Comparison of ENCODE assay signal across 8 cellular contexts in genomic region chrX:107628662-107629532, GRCh38. TPM values are rescaled to one million over a fixed set of nuclear protein-coding genes. Genes with fewer than 3 reads are reported as not detected.
DNase-seq lines count a peak whose midpoint lies in the region; ATAC-seq and TF ChIP-seq lines count a peak whose summit lies in the region.

No MANE protein-coding gene starts in this region.

- peak overlapping the region; percentile 92 for H3K4me3 Mint-ChIP-seq in natural killer cell treated with Interleukin-12 subunit alpha and Interleukin-12 subunit beta and Interleukin-15 and Interleukin-18, amount 100 ng/mL, for 72 hours

- CTCF ChIA-PET in AG04449 (lab: Yijun Ruan, JAX): interaction anchor here (0.7 to 7.0 kb wide), 6 partner anchors 13 to 88 kb away, joined by 3 to 62 read pairs (median 4); no protein-coding TSS in a partner anchor

- ATAC-seq in GM18861 (IDR thresholded peaks at IDR 0.05; ENCODE audit: unreplicated experiment): peak; percentile 17
- ATAC-seq in HG03066 (IDR thresholded peaks at IDR 0.05; ENCODE audit: low read depth, unreplicated experiment): peak; percentile 48
- peak; percentile 37 to 71 for ATAC-seq in natural killer cell treated with Interleukin-12 subunit alpha and Interleukin-12 subunit beta and Interleukin-15 and Interleukin-18, amount 100 ng/mL, for 72 hours

- no peak for TF ChIP-seq EP300 in stomach (IDR thresholded peaks at IDR 0.05)

- H3K4me3 ChIP-seq in AG04449 (ENCODE audit: low read depth, low read length) (peak overlapping the region; percentile 75), esophagus squamous epithelium (peak overlapping the region; percentile 46 to 73 (median 61)), stomach (peak overlapping the region; percentile 51 to 63 (median 58))

- no peaks in the 10 kb centered on the region for H3K36me3 Mint-ChIP-seq in natural killer cell treated with Interleukin-12 subunit alpha and Interleukin-12 subunit beta and Interleukin-15 and Interleukin-18, amount 100 ng/mL, for 72 hours

- TF ChIP-seq POLR2A in esophagus squamous epithelium (IDR thresholded peaks at IDR 0.05) (no peak), stomach (IDR thresholded peaks at IDR 0.05) (no peak)

- DNase-seq in AG04449 (ENCODE audit: low read depth, low spot score) (no peak), NCI-H748 treated with DMSO at 0.1 percent for 48 hours (lab: John Stamatoyannopoulos, UW) (peak; percentile 46), activated T-cell treated with anti-CD3 and anti-CD28 coated beads for 4 hours (peak; percentile 13), esophagus squamous epithelium (lab: John Stamatoyannopoulos, UW) (no peak), stomach (no peak)
- peak; percentile 62 for DNase-seq in natural killer cell treated with Interleukin-12 subunit alpha and Interleukin-12 subunit beta and Interleukin-15 and Interleukin-18, amount 100 ng/mL, for 72 hours (ENCODE audit: low spot score)

- peaks cover 20 to 23% of the 10 kb centered on the region in 2 donors for H3K4me1 Mint-ChIP-seq in natural killer cell treated with Interleukin-12 subunit alpha and Interleukin-12 subunit beta and Interleukin-15 and Interleukin-18, amount 100 ng/mL, for 72 hours (ENCODE audit: low read depth in 2 of 2)

- H3K27ac ChIP-seq in esophagus squamous epithelium: peak overlapping the region; percentile 71 to 87 (median 82)
- H3K27ac ChIP-seq in stomach: peak overlapping the region; percentile 56 to 87 (median 87)

- H3K36me3 ChIP-seq in esophagus squamous epithelium (no peaks in the 10 kb centered on the region), stomach (no peaks in the 10 kb centered on the region)

- H3K9me3 ChIP-seq in esophagus squamous epithelium (no peaks in the 10 kb centered on the region), stomach (no peaks in the 10 kb centered on the region)

- H3K27me3 ChIP-seq in esophagus squamous epithelium (no peaks in the 10 kb centered on the region), stomach (no peaks in the 10 kb centered on the region)

- no peaks in the 10 kb centered on the region for H3K9me3 Mint-ChIP-seq in natural killer cell treated with Interleukin-12 subunit alpha and Interleukin-12 subunit beta and Interleukin-15 and Interleukin-18, amount 100 ng/mL, for 72 hours

- 1 to 48% methylated on average over 11 to 17 of the region's 28 CpGs for WGBS in esophagus squamous epithelium, 2 donors
- WGBS in stomach, 5 donors: 0 to 43% (median 2%) methylated on average over 26 to 28 of the region's 28 CpGs

- POLR2A ChIA-PET in AG04449 (lab: Yijun Ruan, JAX): interaction anchor here (0.8 to 2.5 kb wide), 5 partner anchors 18 to 88 kb away, joined by 3 to 12 read pairs (median 6); no protein-coding TSS in a partner anchor

- H3K27ac Mint-ChIP-seq in natural killer cell treated with Interleukin-12 subunit alpha and Interleukin-12 subunit beta and Interleukin-15 and Interleukin-18, amount 100 ng/mL, for 72 hours: peak overlapping the region; percentile 73 to 79

- peaks cover 0 to 27% (median 0%) of the 10 kb centered on the region in 3 donors for H3K4me1 ChIP-seq in esophagus squamous epithelium
- peaks cover 0 to 25% (median 6%) of the 10 kb centered on the region in 4 donors for H3K4me1 ChIP-seq in stomach

- peaks cover 0 to 15% of the 10 kb centered on the region in 2 donors for H3K27me3 Mint-ChIP-seq in natural killer cell treated with Interleukin-12 subunit alpha and Interleukin-12 subunit beta and Interleukin-15 and Interleukin-18, amount 100 ng/mL, for 72 hours

- TF ChIP-seq CTCF in AG04449 (IDR thresholded peaks at IDR 0.05; ENCODE audit: insufficient read depth, low read length, missing control alignments) (no peak), esophagus squamous epithelium (IDR thresholded peaks at IDR 0.05) (no peak), stomach (IDR thresholded peaks at IDR 0.05) (no peak)

- intact Hi-C loops in esophagus squamous epithelium (cut with DNase I): no loop called here
- intact Hi-C loops in stomach (cut with DNase I; ENCODE audit: low total_unique reads): no loop called here

RNA-seq across cellular contexts. Expression of gene PRPS1, which starts 0.6 kb away (rescaled TPM):
- total RNA-seq in esophagus squamous epithelium (10 to 100 TPM in 3 of 4 donors, 1 to 10 TPM in 1; 9.1 to 18.1 (median 16.5) TPM), stomach (10 to 100 TPM in 4 of 5 donors, 1 to 10 TPM in 1; 1.2 to 46.4 (median 20.4) TPM)
- 100 to 1,000 TPM in 1 of 2 donors, 10 to 100 TPM in 1; 59.2 to 104 TPM for total RNA-seq in natural killer cell treated with Interleukin-12 subunit alpha and Interleukin-12 subunit beta and Interleukin-15 and Interleukin-18, amount 100 ng/mL, for 72 hours
- 10 to 100 TPM; 10.3 to 19.9 (median 18.6) TPM for polyA plus RNA-seq in stomach

Comparison
In these comparisons a context has a peak if more than half of its experiments do, and no peak if none do; other contexts are left out.
1. DNase-seq: peak in NCI-H748 treated with DMSO at 0.1 percent for 48 hours (single experiment), activated T-cell treated with anti-CD3 and anti-CD28 coated beads for 4 hours (single experiment) and natural killer cell treated with Interleukin-12 subunit alpha and Interleukin-12 subunit beta and Interleukin-15 and Interleukin-18, amount 100 ng/mL, for 72 hours (single experiment); none in AG04449 (single experiment), esophagus squamous epithelium (single experiment) and stomach (single experiment).
2. Peak in every context shown above with its lines, with median percentiles within 50 percentile points of each other: H3K4me3 ChIP-seq and ATAC-seq.